Comparison of ENCODE assay signal across 2 cellular contexts in genomic region chr14:93957333-93957710, GRCh38.
TF ChIP-seq lines count a peak whose summit lies in the region.

No MANE protein-coding gene starts in this region.

TF ChIP-seq in HepG2, 621 proteins besides CTCF, POLR2A, EP300 and RAD21:
- TF ChIP-seq ZNF768 (CRISPR knock-in tag; IDR thresholded peaks at IDR 0.05) (peak; percentile 44; the same call in 1 of the 2 replicates), HINFP (CRISPR knock-in tag; IDR thresholded peaks at IDR 0.05; ENCODE audit: low read depth) (no peak)

TF ChIP-seq in SK-N-SH, 30 proteins besides CTCF, POLR2A, EP300 and RAD21:
- TF ChIP-seq USF2 (IDR thresholded peaks at IDR 0.05; ENCODE audit: borderline replicate concordance, low read depth, low read length) (no peak), GABPA (IDR thresholded peaks at IDR 0.05; ENCODE audit: low read depth) (no peak), MEF2A (IDR thresholded peaks at IDR 0.05; ENCODE audit: borderline replicate concordance, low read depth) (no peak), PBX3 (IDR thresholded peaks at IDR 0.05) (no peak), POLR2AphosphoS5 (IDR thresholded peaks at IDR 0.05; ENCODE audit: low read depth, low read length) (no peak), EZH2phosphoT487 (IDR thresholded peaks at IDR 0.05; ENCODE audit: borderline replicate concordance, low read depth) (no peak), FOSL2 (IDR thresholded peaks at IDR 0.05; ENCODE audit: borderline replicate concordance, low read depth) (no peak), REST (IDR thresholded peaks at IDR 0.05; ENCODE audit: low read depth, low read length) (no peak), NRF1 (IDR thresholded peaks at IDR 0.05; ENCODE audit: low read depth, low read length) (no peak), USF1 (IDR thresholded peaks at IDR 0.05; ENCODE audit: borderline replicate concordance, low read depth) (no peak), ZBTB33 (IDR thresholded peaks at IDR 0.05; ENCODE audit: borderline replicate concordance, low read depth) (no peak), IRF3 (IDR thresholded peaks at IDR 0.05; ENCODE audit: low read depth, low read length) (no peak), YY1 (IDR thresholded peaks at IDR 0.05; ENCODE audit: low read depth) (no peak), GATA2 (CRISPR knock-in tag; IDR thresholded peaks at IDR 0.05) (no peak)
TF ChIP-seq in SK-N-SH: peak in this region for 0.
